In the genomic region with DNA sequence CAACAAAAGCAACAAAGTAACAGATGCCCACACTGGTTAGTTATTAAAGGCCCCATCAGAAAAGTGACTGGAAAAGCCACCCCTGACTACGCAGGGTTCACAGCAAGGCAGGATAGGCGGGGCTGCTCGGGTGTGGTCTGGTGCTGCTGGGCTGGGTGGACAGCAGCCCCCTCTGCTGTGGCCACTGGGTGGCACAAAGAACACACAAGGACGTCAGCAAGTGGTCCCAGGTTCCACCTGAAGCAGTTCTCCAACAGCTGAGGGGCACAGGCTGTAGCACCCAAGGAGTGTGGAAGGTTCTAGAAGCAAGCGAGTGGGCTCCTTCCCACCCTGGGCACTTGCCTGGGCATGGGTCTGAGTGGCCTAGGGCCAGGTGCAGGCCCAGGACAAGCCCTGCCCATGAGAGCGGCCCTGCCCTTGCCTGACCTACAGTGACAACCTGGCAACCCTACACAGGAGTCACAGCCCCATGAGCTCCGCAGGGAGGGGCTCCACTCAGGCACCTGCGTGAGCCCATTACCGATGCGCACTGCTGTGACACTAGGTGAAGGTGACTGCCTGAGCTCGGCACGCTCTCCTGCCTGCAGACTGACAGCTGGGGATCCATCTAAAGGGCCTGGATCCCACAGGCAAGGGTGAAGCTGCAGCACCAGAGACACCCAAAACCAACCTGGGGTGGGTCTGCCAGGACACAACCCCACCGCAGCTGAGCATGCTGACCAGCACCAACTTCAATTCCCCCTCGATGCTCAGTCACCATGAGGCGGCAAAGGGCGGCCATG, we compare ENCODE assay signal across 15 cellular contexts. TPM values are rescaled to one million over a fixed set of nuclear protein-coding genes. Genes with fewer than 3 reads are reported as not detected.
"Had no signal": no experiment of that assay in that cellular context is flagged by ENCODE, and none has a peak within 500 bp of the region (broad histone marks: within the 10 kb centered on the region; RNA-seq: fewer than 3 reads in every experiment).

No MANE protein-coding gene starts in this region.

- H3K27ac ChIP-seq: gastrocnemius medialis, prostate gland, sigmoid colon, upper lobe of left lung had no signal

- H3K4me3 ChIP-seq: gastrocnemius medialis, prostate gland, sigmoid colon, upper lobe of left lung had no signal

- FAIRE-seq: colon, keratinocyte had no signal

- H3K9me3 ChIP-seq: gastrocnemius medialis, prostate gland, sigmoid colon, upper lobe of left lung had no signal

- H3K4me1 ChIP-seq: gastrocnemius medialis, prostate gland, sigmoid colon had no signal

- DNase-seq: activated CD4-positive, alpha-beta T cell treated with anti-CD3 and anti-CD28 coated beads, Interleukin-2, amount 50 U/mL, for 4 hours; activated CD8-positive, alpha-beta memory T cell treated with anti-CD3 and anti-CD28 coated beads, Interleukin-2, amount 10 ng/mL, durations not matched to agents 7 days and 5 days; activated gamma-delta T cell; activated naive CD8-positive, alpha-beta T cell treated with anti-CD3 and anti-CD28 coated beads, Interleukin-2, amount 10 ng/mL, durations not matched to agents 7 days and 5 days; activated T-cell treated with anti-CD3 and anti-CD28 coated beads, Interleukin-2, amount 50 U/mL, for 4 hours; naive thymus-derived CD8-positive, alpha-beta T cell; stimulated activated CD4-positive, alpha-beta T cell treated with anti-CD3 and anti-CD28 coated beads, Interleukin-12 subunit alpha, Interleukin-12 subunit beta, amount 100 ng/mL, for 4 hours; stimulated activated CD4-positive, alpha-beta T cell treated with anti-CD3 and anti-CD28 coated beads, Interleukin-2, amount 100 ng/mL, for 48 hours; stimulated activated naive CD4-positive, alpha-beta T cell treated with Interleukin-2 at 50 U/mL for 16 hours had no signal

- H3K27me3 ChIP-seq: gastrocnemius medialis, sigmoid colon, upper lobe of left lung had no signal

- ATAC-seq: activated CD8-positive, alpha-beta memory T cell treated with anti-CD3 and anti-CD28 coated beads, Interleukin-2, amount 10 ng/mL, durations not matched to agents 7 days and 5 days; activated T-cell treated with anti-CD3 and anti-CD28 coated beads, Interleukin-2, amount 50 U/mL, for 4 hours; gastrocnemius medialis; naive thymus-derived CD8-positive, alpha-beta T cell had no signal

RNA-seq across cellular contexts. Expression of a gene that starts 33.8 kb away (rescaled TPM):
- polyA plus RNA-seq: naive thymus-derived CD8-positive, alpha-beta T cell had no signal
